In genomic region chr3:16177962-16178627, GRCh38 we compare ENCODE assay signal across 8 cellular contexts. TPM values are rescaled to one million over a fixed set of nuclear protein-coding genes. Genes with fewer than 3 reads are reported as not detected.
DNase-seq lines count a peak whose midpoint lies in the region; ATAC-seq and TF ChIP-seq lines count a peak whose summit lies in the region.

No MANE protein-coding gene starts in this region.

- intact Hi-C loops in stomach (cut with DNase I; ENCODE audit: low total_unique reads), result loop anchor here (5.0 kb wide), 1 partner anchor 131 kb away; no protein-coding TSS in a partner anchor

- H3K36me3 ChIP-seq in stomach, result no peaks in the 10 kb centered on the region

- peaks cover 5 to 33% (median 23%) of the 10 kb centered on the region in 4 donors for H3K4me1 ChIP-seq in stomach

- no peaks in the 10 kb centered on the region for H3K9me3 Mint-ChIP-seq in natural killer cell treated with Interleukin-12 subunit alpha and Interleukin-12 subunit beta and Interleukin-15 and Interleukin-18, amount 100 ng/mL, for 72 hours

- no peak overlapping the region for H3K27ac Mint-ChIP-seq in natural killer cell treated with Interleukin-12 subunit alpha and Interleukin-12 subunit beta and Interleukin-15 and Interleukin-18, amount 100 ng/mL, for 72 hours

- no peak for TF ChIP-seq POLR2A in stomach (IDR thresholded peaks at IDR 0.05)

- H3K4me3 ChIP-seq in stomach, result peak overlapping the region; percentile 33 to 55 (median 40)

- H3K4me3 Mint-ChIP-seq in natural killer cell treated with Interleukin-12 subunit alpha and Interleukin-12 subunit beta and Interleukin-15 and Interleukin-18, amount 100 ng/mL, for 72 hours, result no peak overlapping the region

- TF ChIP-seq EP300 in stomach (IDR thresholded peaks at IDR 0.05), result no peak

- no peak overlapping the region for H3K27ac ChIP-seq in stomach

- 21 to 24% (median 23%) methylated on average over 22 of the region's 22 CpGs for WGBS in stomach, 5 donors

- no peaks in the 10 kb centered on the region for H3K36me3 Mint-ChIP-seq in natural killer cell treated with Interleukin-12 subunit alpha and Interleukin-12 subunit beta and Interleukin-15 and Interleukin-18, amount 100 ng/mL, for 72 hours

- TF ChIP-seq CTCF in stomach (IDR thresholded peaks at IDR 0.05), result peak in 6 of 7 experiments; percentile 10 to 94 (median 92)

- H3K9me3 ChIP-seq in stomach, result no peaks in the 10 kb centered on the region

- DNase-seq in activated gamma-delta T cell treated with Interleukin-2 at 50 U/mL for 16 hours (peak; percentile 41), activated gamma-delta T cell (lab: John Stamatoyannopoulos, UW) (no peak), HT-29 (ENCODE audit: low spot score) (peak; percentile 56), stomach (peak; percentile 79), NCI-H2081 treated with DMSO at 0.1 percent for 48 hours (lab: John Stamatoyannopoulos, UW) (no peak)
- peak; percentile 84 for DNase-seq in activated CD8-positive, alpha-beta memory T cell treated with anti-CD3 and anti-CD28 coated beads for 24 hours
- no peak for DNase-seq in natural killer cell treated with Interleukin-12 subunit alpha and Interleukin-12 subunit beta and Interleukin-15 and Interleukin-18, amount 100 ng/mL, for 72 hours (ENCODE audit: low spot score)

- H3K27me3 ChIP-seq in stomach, result no peaks in the 10 kb centered on the region

- peaks cover 12 to 30% of the 10 kb centered on the region in 2 donors for H3K27me3 Mint-ChIP-seq in natural killer cell treated with Interleukin-12 subunit alpha and Interleukin-12 subunit beta and Interleukin-15 and Interleukin-18, amount 100 ng/mL, for 72 hours

- H3K4me1 Mint-ChIP-seq in natural killer cell treated with Interleukin-12 subunit alpha and Interleukin-12 subunit beta and Interleukin-15 and Interleukin-18, amount 100 ng/mL, for 72 hours (ENCODE audit: low read depth in 2 of 2), result peaks cover 9 to 12% of the 10 kb centered on the region in 2 donors

- ATAC-seq in esophagus mucosa, result peak; percentile 86
- ATAC-seq in natural killer cell treated with Interleukin-12 subunit alpha and Interleukin-12 subunit beta and Interleukin-15 and Interleukin-18, amount 100 ng/mL, for 72 hours, result peak; percentile 73 to 77

RNA-seq across cellular contexts. Expression of gene GALNT15, which starts 3.6 kb away (rescaled TPM):
- not detected in 2 replicates for total RNA-seq in HT-29 (2014; rRNA removed; shearing (Covaris generic))
- total RNA-seq in esophagus mucosa (1.8 TPM), stomach (100 to 1,000 TPM in 1 of 5 donors, 10 to 100 TPM in 4; 16.5 to 133 (median 58.3) TPM)
- not detected for total RNA-seq in natural killer cell treated with Interleukin-12 subunit alpha and Interleukin-12 subunit beta and Interleukin-15 and Interleukin-18, amount 100 ng/mL, for 72 hours
- polyA plus RNA-seq in stomach, result 1 to 10 TPM; 4.2 to 5.7 (median 4.6) TPM

Comparison
In these comparisons a context has a peak if more than half of its experiments do, and no peak if none do; other contexts are left out.
1. DNase-seq: peak in activated gamma-delta T cell treated with Interleukin-2 at 50 U/mL for 16 hours (single experiment), HT-29 (single experiment), activated CD8-positive, alpha-beta memory T cell treated with anti-CD3 and anti-CD28 coated beads for 24 hours (single experiment) and stomach (single experiment); none in activated gamma-delta T cell (single experiment), natural killer cell treated with Interleukin-12 subunit alpha and Interleukin-12 subunit beta and Interleukin-15 and Interleukin-18, amount 100 ng/mL, for 72 hours (single experiment) and NCI-H2081 treated with DMSO at 0.1 percent for 48 hours (single experiment).